22 cellular contexts compared by ENCODE assay signal in the genomic region with DNA sequence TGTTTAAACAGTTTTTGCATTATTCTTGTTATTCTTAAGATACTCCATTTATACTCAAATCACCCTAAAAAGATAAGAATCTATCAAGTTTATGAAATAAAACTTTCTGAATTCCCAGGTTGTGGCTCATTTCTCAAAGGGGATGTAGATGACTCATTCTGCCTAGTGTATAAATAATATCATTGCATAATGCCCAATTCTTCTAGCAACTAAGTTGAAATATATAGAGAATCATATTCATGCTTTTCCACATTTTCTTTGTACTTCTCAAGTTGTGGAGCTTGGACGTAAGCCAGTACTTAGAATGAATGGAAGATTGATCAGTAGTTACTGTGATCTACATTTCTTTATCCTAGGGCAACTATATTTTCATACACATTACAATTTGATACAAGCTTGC.
DNase-seq lines count a peak whose midpoint lies in the region; ATAC-seq and TF ChIP-seq lines count a peak whose summit lies in the region.
"Had no signal": no experiment of that assay in that cellular context is flagged by ENCODE, and none has a peak within 500 bp of the region (broad histone marks: within the 10 kb centered on the region; RNA-seq: fewer than 3 reads in every experiment).

No MANE protein-coding gene starts in this region.

- in situ Hi-C loops in astrocyte of the spinal cord (cut with HindIII; ENCODE audit: low sequenced_read_pairs) (no loop called here), GM13976 (cut with MboI; ENCODE audit: low sequenced_read_pairs, unreplicated experiment) (no loop called here)

- H3K36me3 Mint-ChIP-seq in chondrocyte (ENCODE audit: low read depth): no peaks in the 10 kb centered on the region
- H3K36me3 Mint-ChIP-seq: WTC11 had no signal

- no peak for TF ChIP-seq CTCF in astrocyte of the spinal cord (IDR thresholded peaks at IDR 0.05; ENCODE audit: low read depth, low read length)
- TF ChIP-seq CTCF in fibroblast of pulmonary artery (IDR thresholded peaks at IDR 0.05; ENCODE audit: low read length, missing control alignments): no peak
- no peak for TF ChIP-seq CTCF in GM13976 (IDR thresholded peaks at IDR 0.05; ENCODE audit: borderline replicate concordance, control extremely low read depth, extremely low read depth, insufficient read depth, missing control alignments)
- TF ChIP-seq CTCF in chondrocyte (IDR thresholded peaks at IDR 0.05): no peak

- H3K4me3 ChIP-seq in astrocyte of the spinal cord (ENCODE audit: low read depth, low read length) (no peak overlapping the region), fibroblast of pulmonary artery (replicated peaks; ENCODE audit: low read depth, low read length) (no peak overlapping the region)
- H3K4me3 ChIP-seq: spleen had no signal

- H3K27me3 Mint-ChIP-seq in chondrocyte (ENCODE audit: low read depth): peaks cover 12% of the 10 kb centered on the region

- H3K27ac Mint-ChIP-seq in chondrocyte (ENCODE audit: unreplicated experiment): no peak overlapping the region
- H3K27ac Mint-ChIP-seq: progenitor cell of endocrine pancreas, WTC11 had no signal

- no peaks in the 10 kb centered on the region for H3K4me1 Mint-ChIP-seq in chondrocyte (ENCODE audit: low read depth)
- H3K4me1 Mint-ChIP-seq: WTC11 had no signal

- no peak for ATAC-seq in GM19328 (IDR thresholded peaks at IDR 0.05; ENCODE audit: unreplicated experiment)
- ATAC-seq: WTC11 had no signal

- no peak overlapping the region for H3K4me3 Mint-ChIP-seq in chondrocyte (ENCODE audit: unreplicated experiment)
- H3K4me3 Mint-ChIP-seq: WTC11 had no signal

- no peaks in the 10 kb centered on the region for H3K9me3 Mint-ChIP-seq in chondrocyte (ENCODE audit: low read depth)
- H3K9me3 Mint-ChIP-seq: WTC11 had no signal

- DNase-seq in HT1080 (ENCODE audit: low read depth) (peak; percentile 49), astrocyte of the spinal cord (ENCODE audit: low read depth, low spot score) (peak; percentile 37), fibroblast of pulmonary artery (ENCODE audit: low read depth) (peak; percentile 57), stromal cell of bone marrow (ENCODE audit: low read depth) (peak; percentile 43), GM13976 (ENCODE audit: low spot score) (no peak), chondrocyte (ENCODE audit: low spot score) (no peak)
- DNase-seq: activated CD4-positive, alpha-beta T cell treated with anti-CD3 and anti-CD28 coated beads, Interleukin-2, amount 50 U/mL, for 48 hours; activated CD8-positive, alpha-beta memory T cell treated with anti-CD3 and anti-CD28 coated beads, Interleukin-2, amount 50 U/mL, for 48 hours; BE2C; central memory CD4-positive, alpha-beta T cell; DND-41; mammary epithelial cell; NCI-H1436 treated with DMSO at 0.1 percent for 48 hours; NCI-H2171 treated with DMSO at 0.1 percent for 48 hours; NCI-H69; SK-N-SH; spleen; stimulated activated CD4-positive, alpha-beta T cell treated with anti-CD3 and anti-CD28 coated beads, Interleukin-4, amount 100 ng/mL, for 1 hour; stimulated activated naive CD4-positive, alpha-beta T cell had no signal

Comparison
In these comparisons a context has a peak if more than half of its experiments do, and no peak if none do; other contexts are left out.
1. DNase-seq: peak in HT1080 (single experiment), astrocyte of the spinal cord (single experiment), fibroblast of pulmonary artery (single experiment) and stromal cell of bone marrow (single experiment); none in GM13976 (single experiment) and chondrocyte (single experiment).